In the genomic region with DNA sequence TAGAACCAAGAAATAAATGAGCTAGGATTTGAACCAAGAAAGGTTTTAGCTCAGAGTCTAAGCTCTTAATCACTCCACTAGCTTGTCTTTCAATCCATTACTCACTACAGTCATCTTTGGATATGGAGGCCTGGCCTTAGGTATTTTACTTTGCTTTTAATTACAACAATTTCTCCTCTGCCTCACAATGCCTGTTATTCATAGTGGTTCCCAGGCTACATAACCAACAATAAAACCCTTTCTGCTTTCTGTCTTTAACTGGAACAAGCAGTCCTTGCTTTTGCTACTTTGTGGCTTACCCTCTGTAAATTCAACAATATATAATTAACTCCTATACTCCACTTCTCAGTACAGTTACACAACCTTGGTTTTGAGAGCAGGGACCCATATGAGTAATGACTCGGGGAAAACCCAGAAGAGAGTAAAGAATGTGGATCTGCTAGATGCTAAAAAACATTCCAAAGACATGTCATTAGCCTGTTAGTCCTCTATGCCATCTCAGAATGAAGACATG, we compare ENCODE assay signal across 8 cellular contexts.
DNase-seq lines count a peak whose midpoint lies in the region; ATAC-seq and TF ChIP-seq lines count a peak whose summit lies in the region.

No MANE protein-coding gene starts in this region.

- no peaks in the 10 kb centered on the region for H3K27me3 Mint-ChIP-seq in neural crest cell (ENCODE audit: low read depth)

- no peaks in the 10 kb centered on the region for H3K36me3 Mint-ChIP-seq in activated naive CD4-positive, alpha-beta T cell treated with anti-CD3 and anti-CD28 coated beads, Interleukin-2, amount 50 U/mL, for 72 hours
- peaks cover 18% of the 10 kb centered on the region for H3K36me3 Mint-ChIP-seq in neural crest cell (ENCODE audit: low read depth)

- TF ChIP-seq CTCF in neural crest cell (conservative IDR thresholded peaks at IDR 0.05): no peak

- H3K27ac Mint-ChIP-seq in activated naive CD4-positive, alpha-beta T cell treated with anti-CD3 and anti-CD28 coated beads, Interleukin-2, amount 50 U/mL, for 72 hours: peak overlapping the region in 1 of 2 donors; percentile 51
- peak overlapping the region; percentile 68 for H3K27ac Mint-ChIP-seq in neural crest cell (ENCODE audit: unreplicated experiment)

- H3K4me3 Mint-ChIP-seq in neural crest cell: no peak overlapping the region

- no peak for DNase-seq in activated naive CD4-positive, alpha-beta T cell treated with anti-CD3 and anti-CD28 coated beads, Interleukin-2, amount 50 U/mL, for 72 hours (ENCODE audit: low spot score in 2 of 2)
- no peak for DNase-seq in activated naive CD4-positive, alpha-beta T cell treated with anti-CD3 and anti-CD28 coated beads, Interleukin-2, amount 50 U/mL, for 16 hours
- DNase-seq in astrocyte of the hippocampus (ENCODE audit: low read depth, low spot score) (peak; percentile 77), neural crest cell (ENCODE audit: low read depth, low spot score) (no peak), NCI-H526 (lab: John Stamatoyannopoulos, UW) (no peak), NCI-H345 (lab: John Stamatoyannopoulos, UW) (no peak), UCSD-AML1 (lab: John Stamatoyannopoulos, UW; ENCODE audit: unreplicated experiment) (no peak)

- ATAC-seq in activated naive CD4-positive, alpha-beta T cell treated with anti-CD3 and anti-CD28 coated beads, Interleukin-2, amount 50 U/mL, for 72 hours: peak; percentile 86 to 93
- peak; percentile 81 for ATAC-seq in HG03175 (IDR thresholded peaks at IDR 0.05; ENCODE audit: unreplicated experiment)

- H3K9me3 Mint-ChIP-seq in activated naive CD4-positive, alpha-beta T cell treated with anti-CD3 and anti-CD28 coated beads, Interleukin-2, amount 50 U/mL, for 72 hours: no peaks in the 10 kb centered on the region
- peaks cover 5% of the 10 kb centered on the region for H3K9me3 Mint-ChIP-seq in neural crest cell

- peaks cover 20% of the 10 kb centered on the region for H3K4me1 Mint-ChIP-seq in neural crest cell
